Comparison of ENCODE assay signal across 23 cellular contexts in genomic region chr10:94571528-94571927, GRCh38. TPM values are rescaled to one million over a fixed set of nuclear protein-coding genes. Genes with fewer than 3 reads are reported as not detected.
A peak's percentile ranks its signal among the peaks of the same experiment; 100 is the strongest.
DNase-seq lines count a peak whose midpoint lies in the region; ATAC-seq and TF ChIP-seq lines count a peak whose summit lies in the region.
"Had no signal": no experiment of that assay in that cellular context is flagged by ENCODE, and none has a peak within 500 bp of the region (broad histone marks: within the 10 kb centered on the region; RNA-seq: fewer than 3 reads in every experiment).

No MANE protein-coding gene starts in this region.

- no peak overlapping the region for H2BK120ac ChIP-seq in neuronal stem cell (ENCODE audit: low read depth, low read length)

- in situ Hi-C loops in mammary epithelial cell (cut with MboI; ENCODE audit: low sequenced_read_pairs in 2 of 2) (no loop called here), astrocyte of the spinal cord (cut with HindIII; ENCODE audit: low sequenced_read_pairs) (no loop called here)

- H3K27ac Mint-ChIP-seq in MCF 10A (ENCODE audit: low read depth, unreplicated experiment): peak overlapping the region; percentile 21

- DNase-seq in MCF 10A (ENCODE audit: unreplicated experiment): peak; percentile 49
- no peak for DNase-seq in mammary epithelial cell
- peak; percentile 7 for DNase-seq in astrocyte of the spinal cord (ENCODE audit: low read depth, low spot score)
- peak; percentile 25 for DNase-seq in fibroblast of the aortic adventitia (ENCODE audit: low read depth)
- DNase-seq in NCI-H446 (lab: John Stamatoyannopoulos, UW): no peak
- DNase-seq in H7: no peak
- DNase-seq in neuronal stem cell (ENCODE audit: low spot score): no peak
- DNase-seq: 8988T; activated CD4-positive, alpha-beta T cell treated with anti-CD3 and anti-CD28 coated beads for 1 hour; activated effector memory CD4-positive, alpha-beta T cell treated with anti-CD3 and anti-CD28 coated beads, Interleukin-2, amount 50 U/mL, for 16 hours; Caco-2; dermis blood vessel endothelial cell; DND-41; mesenchymal stem cell; NCI-H1694; NCI-H2171; NCI-H526; nucleus accumbens had no signal

- H3K9ac ChIP-seq in mammary epithelial cell (ENCODE audit: insufficient read depth, low read length): no peak overlapping the region
- no peak overlapping the region for H3K9ac ChIP-seq in neuronal stem cell (ENCODE audit: low read depth, low read length, poor library complexity)
- H3K9ac ChIP-seq: BLaER1 treated with 17β-estradiol and CSF1 and Interleukin-3, amounts not matched to agents 10 nM and 100 nM had no signal

- no peaks in the 10 kb centered on the region for H3K79me1 ChIP-seq in neuronal stem cell (ENCODE audit: low read depth, low read length)

- H3K4me2 ChIP-seq in mammary epithelial cell (ENCODE audit: insufficient read depth, low read depth, low read length) (no peak overlapping the region), neuronal stem cell (ENCODE audit: insufficient read depth, low read length, poor library complexity, severe bottlenecking) (no peak overlapping the region)
- H3K4me2 ChIP-seq: BLaER1 treated with 17β-estradiol and CSF1 and Interleukin-3, amounts not matched to agents 10 nM and 100 nM; hepatocyte had no signal

- no peak overlapping the region for H2AK5ac ChIP-seq in neuronal stem cell (ENCODE audit: low read depth, low read length)

- H4K8ac ChIP-seq in neuronal stem cell (ENCODE audit: low read depth, low read length): no peak overlapping the region

- no peaks in the 10 kb centered on the region for H3K9me3 ChIP-seq in mammary epithelial cell (replicated peaks; ENCODE audit: insufficient read depth, low read length)
- H3K9me3 ChIP-seq in neuronal stem cell (replicated peaks in 1 of 2; ENCODE audit: control insufficient read depth in 2 of 2, insufficient read depth in 1 of 2, low read depth in 1 of 2, low read length in 2 of 2): no peaks in the 10 kb centered on the region
- H3K9me3 ChIP-seq: BLaER1 treated with 17β-estradiol and CSF1 and Interleukin-3, amounts not matched to agents 10 nM and 100 nM; breast epithelium; Caco-2; tibial nerve had no signal

- no peak for TF ChIP-seq CTCF in MCF 10A (IDR thresholded peaks at IDR 0.05; ENCODE audit: unreplicated experiment)
- TF ChIP-seq CTCF in mammary epithelial cell (conservative IDR thresholded peaks at IDR 0.05 in 1 of 2, IDR thresholded peaks at IDR 0.05 in 1 of 2; ENCODE audit: extremely low read depth in 1 of 2, insufficient read depth in 1 of 2, low read depth in 1 of 2, low read length in 2 of 2): no peak
- no peak for TF ChIP-seq CTCF in astrocyte of the spinal cord (IDR thresholded peaks at IDR 0.05; ENCODE audit: low read depth, low read length)
- TF ChIP-seq CTCF in fibroblast of the aortic adventitia (IDR thresholded peaks at IDR 0.05; ENCODE audit: insufficient read depth, low read length): no peak

- H3K9me3 Mint-ChIP-seq in MCF 10A (ENCODE audit: unreplicated experiment): no peaks in the 10 kb centered on the region

- H3K18ac ChIP-seq in neuronal stem cell (ENCODE audit: low read length): no peak overlapping the region

- 98% methylated on average over 3 of the region's 3 CpGs for WGBS in mammary epithelial cell (ENCODE audit: low coverage, missing lambda C conversion rate)
- no CpG with 5 or more reads among the region's 3 CpGs for WGBS in neuronal stem cell (ENCODE audit: extremely low coverage in 2 of 2, insufficient read length in 2 of 2, insufficient replicate concordance in 1 of 2), 2 donors

- no peak overlapping the region for H3K14ac ChIP-seq in neuronal stem cell (ENCODE audit: low read length)

- CTCF ChIA-PET in MCF 10A (lab: Yijun Ruan, JAX): no interaction called here
- CTCF ChIA-PET in mammary epithelial cell (lab: Charles Lee; ENCODE audit: low non-redundant PET): no interaction called here

- H2BK5ac ChIP-seq in neuronal stem cell (ENCODE audit: low read length): no peak overlapping the region

- intact Hi-C loops in MCF 10A (cut with micrococcal nuclease): no loop called here
- intact Hi-C loops in mammary epithelial cell (cut with micrococcal nuclease): no loop called here

- BruUV-seq in MCF 10A (replicated peaks; lab: Mats Ljungman, UMichigan): no TSS peak
- no TSS peak for BruUV-seq in mammary epithelial cell (replicated peaks; lab: Mats Ljungman, UMichigan)

- H3K23ac ChIP-seq in neuronal stem cell (ENCODE audit: low read depth, low read length, poor library complexity): no peak overlapping the region

- no peak overlapping the region for H2BK15ac ChIP-seq in neuronal stem cell (ENCODE audit: low read length)

- no peak overlapping the region for H2AFZ ChIP-seq in mammary epithelial cell (ENCODE audit: low read depth, low read length)
- H2AFZ ChIP-seq in neuronal stem cell (ENCODE audit: low read length): no peak overlapping the region
- H2AFZ ChIP-seq: hepatocyte had no signal

- no peaks in the 10 kb centered on the region for H4K20me1 ChIP-seq in mammary epithelial cell (ENCODE audit: insufficient read depth, low read length)

- dilution Hi-C loops in mammary epithelial cell (cut with HindIII; ENCODE audit: low sequenced_read_pairs): no loop called here

- H3K27me3 ChIP-seq in mammary epithelial cell (ENCODE audit: insufficient read depth, low read length) (no peaks in the 10 kb centered on the region), H7 (ENCODE audit: control insufficient read depth, insufficient read depth, low read length) (no peaks in the 10 kb centered on the region), neuronal stem cell (ENCODE audit: control insufficient read depth in 3 of 3, insufficient read depth in 3 of 3, low read depth in 1 of 3, low read length in 3 of 3) (no peaks in the 10 kb centered on the region)
- H3K27me3 ChIP-seq: BLaER1 treated with 17β-estradiol and CSF1 and Interleukin-3, amounts not matched to agents 10 nM and 100 nM; breast epithelium; hepatocyte; tibial nerve had no signal

- H3K36me3 Mint-ChIP-seq in MCF 10A (ENCODE audit: insufficient read depth, unreplicated experiment): peaks cover 10% of the 10 kb centered on the region

- no peak overlapping the region for H4K91ac ChIP-seq in neuronal stem cell (ENCODE audit: low read depth, low read length, poor library complexity)

- no peak overlapping the region for H2BK12ac ChIP-seq in neuronal stem cell (ENCODE audit: low read length)

- H3K36me3 ChIP-seq in mammary epithelial cell (ENCODE audit: insufficient read depth, low read length): peaks cover 16% of the 10 kb centered on the region
- peaks cover 37% of the 10 kb centered on the region for H3K36me3 ChIP-seq in H7 (replicated peaks; ENCODE audit: control insufficient read depth, insufficient read depth, low read length)
- H3K36me3 ChIP-seq in neuronal stem cell (replicated peaks in 1 of 2; ENCODE audit: control insufficient read depth in 2 of 2, insufficient read depth in 2 of 2, low read length in 2 of 2): peaks cover 20 to 97% of the 10 kb centered on the region in 2 donors
- H3K36me3 ChIP-seq: breast epithelium had no signal

- H3K4me3 ChIP-seq in mammary epithelial cell (replicated peaks in 1 of 3; ENCODE audit: insufficient read depth in 1 of 3, low read depth in 2 of 3, low read length in 3 of 3) (no peak overlapping the region), astrocyte of the spinal cord (ENCODE audit: low read depth, low read length) (no peak overlapping the region), fibroblast of the aortic adventitia (ENCODE audit: low read depth, low read length) (no peak overlapping the region), H7 (ENCODE audit: insufficient read depth, low read depth, low read length) (no peak overlapping the region), neuronal stem cell (ENCODE audit: low read length in 2 of 2) (no peak overlapping the region)
- H3K4me3 ChIP-seq: BLaER1 treated with 17β-estradiol and CSF1 and Interleukin-3, amounts not matched to agents 10 nM and 100 nM; breast epithelium; hepatocyte; tibial nerve had no signal

- no peak overlapping the region for H3K4ac ChIP-seq in neuronal stem cell (ENCODE audit: low read length)

- no peak overlapping the region for H3K4me3 Mint-ChIP-seq in MCF 10A (ENCODE audit: unreplicated experiment)

- H3K27ac ChIP-seq in mammary epithelial cell (ENCODE audit: insufficient read depth, low read depth, low read length) (no peak overlapping the region), neuronal stem cell (replicated peaks; ENCODE audit: low read length) (no peak overlapping the region)
- H3K27ac ChIP-seq: BLaER1 treated with 17β-estradiol and CSF1 and Interleukin-3, amounts not matched to agents 10 nM and 100 nM; breast epithelium; hepatocyte; tibial nerve had no signal

- H3K4me1 ChIP-seq in mammary epithelial cell (ENCODE audit: insufficient read depth, low read length): no peaks in the 10 kb centered on the region
- no peaks in the 10 kb centered on the region for H3K4me1 ChIP-seq in neuronal stem cell (ENCODE audit: control insufficient read depth in 2 of 2, insufficient read depth in 1 of 2, low read depth in 1 of 2, low read length in 2 of 2)
- H3K4me1 ChIP-seq: BLaER1 treated with 17β-estradiol and CSF1 and Interleukin-3, amounts not matched to agents 10 nM and 100 nM; breast epithelium; Caco-2; tibial nerve had no signal

- ATAC-seq in GM18861 (IDR thresholded peaks at IDR 0.05; ENCODE audit: unreplicated experiment): no peak

- H3K4me1 Mint-ChIP-seq in MCF 10A (ENCODE audit: insufficient read depth, unreplicated experiment): peaks cover 5% of the 10 kb centered on the region

- no peaks in the 10 kb centered on the region for H3K27me3 Mint-ChIP-seq in MCF 10A (ENCODE audit: insufficient read depth, unreplicated experiment)

- no peaks in the 10 kb centered on the region for H3K79me2 ChIP-seq in mammary epithelial cell (ENCODE audit: insufficient read depth, low read length)
- H3K79me2 ChIP-seq: hepatocyte had no signal

- POLR2A ChIA-PET in MCF 10A (lab: Yijun Ruan, JAX): no interaction called here

RNA-seq across cellular contexts. Expression of gene HELLS, which starts 25.9 kb away (rescaled TPM):
- total RNA-seq in MCF 10A (2022) (12.1 and 31.4 TPM in 2 replicates), mammary epithelial cell (10 to 100 TPM; 11.5 to 70.3 TPM), fibroblast of the aortic adventitia (ENCODE audit: low replicate concordance) (19.7 and 139 TPM in 2 replicates)
- 43.8 TPM for polyA plus RNA-seq in mammary epithelial cell
- polyA minus RNA-seq in mammary epithelial cell: 68.5 TPM
- 131 and 187 TPM in 2 replicates for total RNA-seq in H7 (2014; rRNA removed; shearing (Covaris generic))
- 65.5 TPM for polyA plus RNA-seq in neuronal stem cell (2013, experiment 1 of 2)
- polyA plus RNA-seq in neuronal stem cell (2013, experiment 2 of 2): 72.6 TPM

Comparison
In these comparisons a context has a peak if more than half of its experiments do, and no peak if none do; other contexts are left out.
1. DNase-seq: peak in MCF 10A (single experiment), astrocyte of the spinal cord (single experiment) and fibroblast of the aortic adventitia (single experiment); none in mammary epithelial cell (single experiment), NCI-H446 (0 of 2), H7 (single experiment) and neuronal stem cell (single experiment).